1 cellular context compared by ENCODE assay signal in genomic region chr20:23156170-23156841, GRCh38.
TF ChIP-seq lines count a peak whose summit lies in the region.

No MANE protein-coding gene starts in this region.

TF ChIP-seq in HepG2, 621 proteins besides CTCF, POLR2A, EP300 and RAD21 (continued from another document):
- TF ChIP-seq MEF2D (CRISPR knock-in tag; IDR thresholded peaks at IDR 0.05), result no peak
- TF ChIP-seq GABPB1 (CRISPR knock-in tag; IDR thresholded peaks at IDR 0.05), result no peak; the same call in 1 of the 2 replicates
- TF ChIP-seq ATF7-NPFF (CRISPR knock-in tag; IDR thresholded peaks at IDR 0.05; ENCODE audit: low read depth), result no peak
- no peak for TF ChIP-seq ATM (IDR thresholded peaks at IDR 0.05; ENCODE audit: borderline replicate concordance)
- no peak for TF ChIP-seq JARID2 (CRISPR knock-in tag; IDR thresholded peaks at IDR 0.05; ENCODE audit: insufficient replicate concordance)
- TF ChIP-seq ZNF512B (CRISPR knock-in tag; IDR thresholded peaks at IDR 0.05; ENCODE audit: borderline replicate concordance), result no peak
- TF ChIP-seq RXRB (CRISPR knock-in tag; IDR thresholded peaks at IDR 0.05; ENCODE audit: borderline replicate concordance), result peak; percentile 48; the same call in 1 of the 2 replicates
- TF ChIP-seq TERF1 (CRISPR knock-in tag; IDR thresholded peaks at IDR 0.05), result no peak
- no peak for TF ChIP-seq ZNF784 (CRISPR knock-in tag; IDR thresholded peaks at IDR 0.05; ENCODE audit: borderline replicate concordance)
- no peak for TF ChIP-seq RBM39 (IDR thresholded peaks at IDR 0.05; ENCODE audit: low read depth, low read length, poor library complexity, severe bottlenecking)
TF ChIP-seq in HepG2: peak in this region for 18.
